Comparison of ENCODE assay signal across 1 cellular context in genomic region chr14:51291016-51291415, GRCh38.
TF ChIP-seq lines count a peak whose summit lies in the region.

No MANE protein-coding gene starts in this region.

TF ChIP-seq in K562, 482 proteins besides CTCF, POLR2A, EP300 and RAD21:
- TF ChIP-seq ZNF644 (tag; IDR thresholded peaks at IDR 0.05; ENCODE audit: low read depth) = no peak
- no peak for TF ChIP-seq ZNF778 (CRISPR knock-in tag; IDR thresholded peaks at IDR 0.05)
- no peak for TF ChIP-seq ARID1B (IDR thresholded peaks at IDR 0.05)
